In the genomic region with DNA sequence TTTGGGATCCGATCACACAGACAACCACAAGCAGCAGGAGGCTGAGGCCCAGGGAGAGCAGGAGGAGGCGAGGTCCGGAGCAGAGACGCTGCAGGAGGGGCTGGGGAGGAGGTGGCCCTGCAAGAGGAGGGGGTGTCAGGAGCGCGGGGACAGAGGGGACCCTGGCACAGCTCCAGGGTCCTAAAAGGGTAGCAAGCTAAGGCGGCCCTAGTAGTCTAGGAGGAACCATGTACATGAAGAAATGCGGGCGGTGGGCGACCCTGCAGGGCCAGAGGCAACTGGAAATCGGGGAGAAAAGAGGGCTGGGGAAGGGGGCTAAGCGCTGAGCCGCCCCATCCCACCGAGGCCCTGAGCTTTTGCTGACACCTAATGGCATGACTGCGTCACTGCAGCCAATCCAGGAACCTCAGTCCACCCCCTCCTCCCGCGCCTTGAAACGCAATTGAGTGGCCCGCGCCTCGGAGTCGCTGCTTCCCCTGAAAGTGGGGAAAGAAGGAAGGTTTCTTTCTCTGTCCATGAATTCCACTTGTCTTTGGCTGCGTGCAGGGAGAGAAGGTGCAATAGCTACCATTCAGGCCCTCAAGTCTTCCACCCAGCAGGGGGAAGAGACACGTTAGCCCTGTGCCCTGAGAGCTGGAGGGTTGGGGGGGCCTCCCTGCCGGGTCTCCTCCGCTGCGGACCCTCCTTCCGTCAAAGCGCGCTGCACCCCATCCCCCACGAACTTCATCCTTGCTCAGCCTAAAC, we compare ENCODE assay signal across 8 cellular contexts. TPM values are rescaled to one million over a fixed set of nuclear protein-coding genes. Genes with fewer than 3 reads are reported as not detected.
A peak's percentile ranks its signal among the peaks of the same experiment; 100 is the strongest.
DNase-seq lines count a peak whose midpoint lies in the region; ATAC-seq and TF ChIP-seq lines count a peak whose summit lies in the region.

No MANE protein-coding gene starts in this region.

- no peaks in the 10 kb centered on the region for H3K36me3 Mint-ChIP-seq in activated T-cell treated with anti-CD3 and anti-CD28 coated beads, Interleukin-2, amount 50 U/mL, for 72 hours (ENCODE audit: insufficient read depth in 2 of 2)
- no peaks in the 10 kb centered on the region for H3K36me3 Mint-ChIP-seq in naive thymus-derived CD4-positive, alpha-beta T cell

- H3K27ac ChIP-seq in fibroblast of lung (ENCODE audit: insufficient read depth, low read length), result no peak overlapping the region
- H3K27ac ChIP-seq in naive thymus-derived CD4-positive, alpha-beta T cell (ENCODE audit: low read depth, low read length), result no peak overlapping the region

- POLR2A ChIA-PET in naive thymus-derived CD4-positive, alpha-beta T cell (lab: Charles Lee), result interaction anchor here (1.9 kb wide), 1 partner anchor 131 kb away, joined by 5 read pairs; no protein-coding TSS in a partner anchor

- ATAC-seq in activated T-cell treated with anti-CD3 and anti-CD28 coated beads, Interleukin-2, amount 50 U/mL, for 72 hours (replicated peaks in 1 of 2), result peak; percentile 88 to 89
- ATAC-seq in naive thymus-derived CD4-positive, alpha-beta T cell, result peak; percentile 88
- no peak for ATAC-seq in GM19467 (IDR thresholded peaks at IDR 0.05; ENCODE audit: unreplicated experiment)

- peak; percentile 62 to 83 for TF ChIP-seq CTCF in fibroblast of lung (conservative IDR thresholded peaks at IDR 0.05 in 1 of 2, IDR thresholded peaks at IDR 0.05 in 1 of 2; ENCODE audit: low read depth in 1 of 2, low read length in 2 of 2)

- H4K20me1 ChIP-seq in fibroblast of lung (ENCODE audit: control insufficient read depth, extremely low read depth, insufficient read depth, low read length), result no peaks in the 10 kb centered on the region

- no peaks in the 10 kb centered on the region for H3K79me2 ChIP-seq in fibroblast of lung (ENCODE audit: control insufficient read depth, insufficient read depth, low read length)

- peak in 12 of 14 donors; percentile 7 to 62 (median 24) for DNase-seq in C1 segment of cervical spinal cord (lab: John Stamatoyannopoulos, UW)
- peak; percentile 55 for DNase-seq in HK-2 (ENCODE audit: unreplicated experiment)
- peak; percentile 85 for DNase-seq in OCI-M1 (lab: John Stamatoyannopoulos, UW)
- DNase-seq in activated T-cell treated with anti-CD3 and anti-CD28 coated beads, Interleukin-2, amount 50 U/mL, for 72 hours, result peak; percentile 76
- DNase-seq in fibroblast of lung (ENCODE audit: low read depth in 2 of 2), result peak; percentile 61
- peak; percentile 48 to 76 (median 62) for DNase-seq in naive thymus-derived CD4-positive, alpha-beta T cell
- peak; percentile 36 for DNase-seq in stimulated activated CD8-positive, alpha-beta memory T cell treated with anti-CD3 and anti-CD28 coated beads, Interleukin-7, amount 100 ng/mL, for 24 hours (ENCODE audit: low read depth)

- no peaks in the 10 kb centered on the region for H3K36me3 ChIP-seq in fibroblast of lung (ENCODE audit: control insufficient read depth, insufficient read depth, low read length)
- no peaks in the 10 kb centered on the region for H3K36me3 ChIP-seq in naive thymus-derived CD4-positive, alpha-beta T cell (ENCODE audit: control insufficient read depth in 2 of 3, insufficient read depth in 3 of 3, low read length in 3 of 3)

- H3K4me2 ChIP-seq in fibroblast of lung (ENCODE audit: extremely low read depth, insufficient read depth, low read length), result peak overlapping the region; percentile 98

- H3K4me3 ChIP-seq in fibroblast of lung (replicated peaks in 1 of 4; ENCODE audit: control extremely low read depth in 1 of 4, insufficient read depth in 1 of 4, low read depth in 3 of 4, low read length in 4 of 4), result peak overlapping the region; percentile 48 to 70 (median 56)
- peak overlapping the region; percentile 50 for H3K4me3 ChIP-seq in naive thymus-derived CD4-positive, alpha-beta T cell (ENCODE audit: low read length)

- H3K4me1 Mint-ChIP-seq in activated T-cell treated with anti-CD3 and anti-CD28 coated beads, Interleukin-2, amount 50 U/mL, for 72 hours (ENCODE audit: low read depth), result peaks cover 12% of the 10 kb centered on the region
- peaks cover 4 to 13% (median 9%) of the 10 kb centered on the region in 7 donors for H3K4me1 Mint-ChIP-seq in naive thymus-derived CD4-positive, alpha-beta T cell

- intact Hi-C loops in naive thymus-derived CD4-positive, alpha-beta T cell (cut with micrococcal nuclease), result loop anchor here (1.0 to 2.0 kb wide), 6 partner anchors 27 to 132 kb away; no protein-coding TSS in a partner anchor

- no peaks in the 10 kb centered on the region for H3K4me1 ChIP-seq in fibroblast of lung (ENCODE audit: control insufficient read depth, extremely low read depth, insufficient read depth, low read length)
- peaks cover 12 to 23% of the 10 kb centered on the region in 2 donors for H3K4me1 ChIP-seq in naive thymus-derived CD4-positive, alpha-beta T cell (ENCODE audit: control insufficient read depth in 2 of 2, insufficient read depth in 2 of 2, low read length in 2 of 2)

- peak overlapping the region; percentile 86 for H2AFZ ChIP-seq in fibroblast of lung (ENCODE audit: low read length)

- H3K27me3 ChIP-seq in fibroblast of lung (ENCODE audit: control insufficient read depth, insufficient read depth, low read length), result peaks cover 2% of the 10 kb centered on the region
- no peaks in the 10 kb centered on the region for H3K27me3 ChIP-seq in naive thymus-derived CD4-positive, alpha-beta T cell (ENCODE audit: control insufficient read depth in 2 of 2, insufficient read depth in 2 of 2, low read length in 2 of 2)

- H3K27ac Mint-ChIP-seq in activated T-cell treated with anti-CD3 and anti-CD28 coated beads, Interleukin-2, amount 50 U/mL, for 72 hours, result no peak overlapping the region
- H3K27ac Mint-ChIP-seq in naive thymus-derived CD4-positive, alpha-beta T cell, result peak overlapping the region in 5 of 9 donors; percentile 18 to 66 (median 51)

- H3K9me3 ChIP-seq in fibroblast of lung (ENCODE audit: control insufficient read depth, insufficient read depth, low read depth, low read length), result no peaks in the 10 kb centered on the region
- no peaks in the 10 kb centered on the region for H3K9me3 ChIP-seq in naive thymus-derived CD4-positive, alpha-beta T cell (ENCODE audit: control insufficient read depth in 2 of 3, low read length in 3 of 3)

- no peaks in the 10 kb centered on the region for H3K9me3 Mint-ChIP-seq in activated T-cell treated with anti-CD3 and anti-CD28 coated beads, Interleukin-2, amount 50 U/mL, for 72 hours
- H3K9me3 Mint-ChIP-seq in naive thymus-derived CD4-positive, alpha-beta T cell, result no peaks in the 10 kb centered on the region

- peak overlapping the region; percentile 77 to 82 for H3K4me3 Mint-ChIP-seq in activated T-cell treated with anti-CD3 and anti-CD28 coated beads, Interleukin-2, amount 50 U/mL, for 72 hours
- H3K4me3 Mint-ChIP-seq in naive thymus-derived CD4-positive, alpha-beta T cell, result peak overlapping the region in 8 of 10 donors; percentile 68 to 83 (median 81)

- CTCF ChIA-PET in naive thymus-derived CD4-positive, alpha-beta T cell (lab: Charles Lee), result interaction anchor here (0.5 to 2.5 kb wide), 8 partner anchors 10 to 1672 kb away, joined by 3 to 16 read pairs (median 3); no protein-coding TSS in a partner anchor

- no peak overlapping the region for H3K9ac ChIP-seq in fibroblast of lung (ENCODE audit: insufficient read depth, low read length)

- H3K27me3 Mint-ChIP-seq in activated T-cell treated with anti-CD3 and anti-CD28 coated beads, Interleukin-2, amount 50 U/mL, for 72 hours (ENCODE audit: low read depth), result peaks cover 11% of the 10 kb centered on the region
- peaks cover 0 to 17% (median 8%) of the 10 kb centered on the region in 5 donors for H3K27me3 Mint-ChIP-seq in naive thymus-derived CD4-positive, alpha-beta T cell

RNA-seq across cellular contexts. Expression of a gene that starts 1.8 kb away (rescaled TPM):
- 1 to 10 TPM; 1.5 to 2.1 TPM for total RNA-seq in activated T-cell treated with anti-CD3 and anti-CD28 coated beads, Interleukin-2, amount 50 U/mL, for 72 hours
- total RNA-seq in fibroblast of lung, result 0.66 and 0.77 TPM in 2 replicates
- 0.14 and 0.19 TPM in 2 replicates for polyA plus RNA-seq in fibroblast of lung
- 0.40 TPM in 1 of 2 replicates, not detected in the other for polyA plus RNA-seq in fibroblast of lung (2012)
- 0.37 TPM in 1 of 2 replicates, not detected in the other for polyA minus RNA-seq in fibroblast of lung (ENCODE audit: low replicate concordance)
- total RNA-seq in naive thymus-derived CD4-positive, alpha-beta T cell, result 10 to 100 TPM in 1 of 5 experiments, 1 to 10 TPM in 1, under 1 TPM in 2, not detected in 1; 0.79 to 11.9 (median 1.3) TPM
- polyA plus RNA-seq in naive thymus-derived CD4-positive, alpha-beta T cell, result not detected

RNA-seq across cellular contexts. Expression of a gene that starts 42.3 kb away (rescaled TPM):
- total RNA-seq in activated T-cell treated with anti-CD3 and anti-CD28 coated beads, Interleukin-2, amount 50 U/mL, for 72 hours, result 10 to 100 TPM; 16.2 to 16.7 TPM
- 12.6 and 22.0 TPM in 2 replicates for total RNA-seq in fibroblast of lung
- 11.3 and 14.2 TPM in 2 replicates for polyA plus RNA-seq in fibroblast of lung
- polyA plus RNA-seq in fibroblast of lung (2012), result 12.9 and 16.0 TPM in 2 replicates
- 25.9 and 29.9 TPM in 2 replicates for polyA minus RNA-seq in fibroblast of lung (ENCODE audit: low replicate concordance)
- total RNA-seq in naive thymus-derived CD4-positive, alpha-beta T cell, result 10 to 100 TPM; 10.9 to 25.4 (median 16.5) TPM
- under 1 TPM; 0.26 to 0.83 TPM for polyA plus RNA-seq in naive thymus-derived CD4-positive, alpha-beta T cell

RNA-seq across cellular contexts. Expression of a gene that starts 42.4 kb away (rescaled TPM):
- 100 to 1,000 TPM; 335 to 386 TPM for total RNA-seq in activated T-cell treated with anti-CD3 and anti-CD28 coated beads, Interleukin-2, amount 50 U/mL, for 72 hours
- total RNA-seq in fibroblast of lung, result 185 and 313 TPM in 2 replicates
- polyA plus RNA-seq in fibroblast of lung, result 129 and 143 TPM in 2 replicates
- 193 and 213 TPM in 2 replicates for polyA plus RNA-seq in fibroblast of lung (2012)
- polyA minus RNA-seq in fibroblast of lung (ENCODE audit: low replicate concordance), result 320 and 330 TPM in 2 replicates
- 100 to 1,000 TPM; 287 to 390 (median 339) TPM for total RNA-seq in naive thymus-derived CD4-positive, alpha-beta T cell
- polyA plus RNA-seq in naive thymus-derived CD4-positive, alpha-beta T cell, result 10 to 100 TPM; 75.3 to 88.4 TPM

RNA-seq across cellular contexts. Expression of a gene that starts 56.9 kb away (rescaled TPM):
- 10 to 100 TPM; 49.5 to 54.8 TPM for total RNA-seq in activated T-cell treated with anti-CD3 and anti-CD28 coated beads, Interleukin-2, amount 50 U/mL, for 72 hours
- 91.8 and 95.8 TPM in 2 replicates for total RNA-seq in fibroblast of lung
- polyA plus RNA-seq in fibroblast of lung, result 8.1 and 8.6 TPM in 2 replicates
- polyA plus RNA-seq in fibroblast of lung (2012), result 34.1 and 36.8 TPM in 2 replicates
- 70.9 and 73.8 TPM in 2 replicates for polyA minus RNA-seq in fibroblast of lung (ENCODE audit: low replicate concordance)
- total RNA-seq in naive thymus-derived CD4-positive, alpha-beta T cell, result 10 to 100 TPM; 51.2 to 91.5 (median 52.3) TPM
- polyA plus RNA-seq in naive thymus-derived CD4-positive, alpha-beta T cell, result 10 to 100 TPM; 15.1 to 31.1 TPM

Comparison
In these comparisons a context has a peak if more than half of its experiments do, and no peak if none do; other contexts are left out.
1. DNase-seq: peak in every context shown above with its lines; median percentile 85 in OCI-M1; 76 in activated T-cell treated with anti-CD3 and anti-CD28 coated beads, Interleukin-2, amount 50 U/mL, for 72 hours; 62 in naive thymus-derived CD4-positive, alpha-beta T cell; 61 in fibroblast of lung; 55 in HK-2; 36 in stimulated activated CD8-positive, alpha-beta memory T cell treated with anti-CD3 and anti-CD28 coated beads, Interleukin-7, amount 100 ng/mL, for 24 hours; 24 in C1 segment of cervical spinal cord.